31 cellular contexts compared by ENCODE assay signal in genomic region chr7:141286522-141286921, GRCh38.
"Had no signal": no experiment of that assay in that cellular context is flagged by ENCODE, and none has a peak within 500 bp of the region (broad histone marks: within the 10 kb centered on the region; RNA-seq: fewer than 3 reads in every experiment).

No MANE protein-coding gene starts in this region.

- H3K36me3 ChIP-seq: Peyer's patch, WERI-Rb-1 had no signal

- H3K27ac ChIP-seq: KMS-11, Peyer's patch, WERI-Rb-1 had no signal

- H3K27me3 ChIP-seq: Peyer's patch had no signal

- H3K4me3 ChIP-seq: Peyer's patch had no signal

- ATAC-seq: activated CD8-positive, alpha-beta memory T cell treated with anti-CD3 and anti-CD28 coated beads, Interleukin-2, amount 10 ng/mL, durations not matched to agents 7 days and 5 days; activated naive CD8-positive, alpha-beta T cell treated with anti-CD3 and anti-CD28 coated beads, Interleukin-2, amount 50 U/mL, for 24 hours; PC-3 had no signal

- DNase-seq: activated CD4-positive, alpha-beta memory T cell treated with anti-CD3 and anti-CD28 coated beads, Interleukin-2, amount 10 ng/mL, durations not matched to agents 7 days and 5 days; activated CD4-positive, alpha-beta T cell treated with anti-CD3 and anti-CD28 coated beads for 1 hour; activated CD4-positive, alpha-beta T cell treated with anti-CD3 and anti-CD28 coated beads for 48 hours; activated CD4-positive, CD25-positive, alpha-beta regulatory T cell; activated CD8-positive, alpha-beta memory T cell treated with anti-CD3 and anti-CD28 coated beads for 24 hours; activated CD8-positive, alpha-beta memory T cell treated with anti-CD3 and anti-CD28 coated beads, Interleukin-2, amount 10 ng/mL, durations not matched to agents 7 days and 5 days; activated CD8-positive, alpha-beta memory T cell treated with anti-CD3 and anti-CD28 coated beads, Interleukin-2, amount 50 U/mL, for 48 hours; activated effector memory CD4-positive, alpha-beta T cell treated with Interleukin-2 at 50 U/mL for 16 hours; activated naive CD4-positive, alpha-beta T cell treated with anti-CD3 and anti-CD28 coated beads, Interleukin-2, amount 10 ng/mL, durations not matched to agents 7 days and 5 days; activated naive CD8-positive, alpha-beta T cell treated with anti-CD3 and anti-CD28 coated beads, Interleukin-2, amount 50 U/mL, for 24 hours; activated T-cell treated with anti-CD3 and anti-CD28 coated beads, Interleukin-2, amount 50 U/mL, for 48 hours; anterior cingulate cortex; MM.1S; MV-4-11; NCI-H1092; NCI-H1436 treated with DMSO at 0.1 percent for 48 hours; NCI-H1694 treated with DMSO at 0.1 percent for 48 hours; NCI-H2029; NCI-H345; NCI-H524 treated with DMSO at 0.1 percent for 48 hours; NCI-H748 treated with DMSO at 0.1 percent for 48 hours; NK-92 treated with Interleukin-12 subunit alpha and Interleukin-12 subunit beta, amount 100 ng/mL, for 24 hours; PC-3; Peyer's patch; RPMI8226; SW 1271; T-helper 1 cell; T-helper 2 cell; T-helper 9 cell; WERI-Rb-1 had no signal

- H3K9me3 ChIP-seq: Peyer's patch had no signal

- H3K4me1 ChIP-seq: Peyer's patch had no signal
